In the genomic region with DNA sequence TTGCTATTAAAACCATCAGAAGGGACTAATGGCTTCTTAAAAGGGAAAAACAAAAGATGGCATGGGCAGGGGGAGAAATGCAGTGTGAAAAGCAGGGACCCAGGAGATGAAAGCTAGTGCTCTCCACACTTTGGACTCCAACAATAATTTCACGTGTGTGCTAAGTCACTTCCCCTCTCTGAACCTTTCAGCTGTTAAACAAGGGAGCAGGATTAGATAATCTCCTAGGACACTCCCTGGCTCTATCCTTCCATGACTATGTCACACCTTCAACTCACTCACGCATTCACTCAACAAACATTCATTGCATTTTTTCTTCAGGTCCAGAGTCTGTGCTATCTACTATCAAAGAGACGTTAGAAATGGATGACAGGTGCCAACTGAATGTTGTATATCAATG, we compare ENCODE assay signal across 28 cellular contexts.
"Had no signal": no experiment of that assay in that cellular context is flagged by ENCODE, and none has a peak within 500 bp of the region (broad histone marks: within the 10 kb centered on the region; RNA-seq: fewer than 3 reads in every experiment).

No MANE protein-coding gene starts in this region.

- DNase-seq: colonic mucosa; cortex of kidney; dermis blood vessel endothelial cell; dorsolateral prefrontal cortex; effector CD4-positive, alpha-beta T cell; effector CD8-positive, alpha-beta T cell; effector memory CD4-positive, alpha-beta T cell; effector memory CD8-positive, alpha-beta T cell; endodermal cell; erythroblast; esophagus squamous epithelium; foreskin fibroblast; foreskin keratinocyte; gastrocnemius medialis; glutamatergic neuron; head of caudate nucleus; heart left ventricle; heart right ventricle had no signal

- H3K4me3 ChIP-seq: colonic mucosa, coronary artery, dorsolateral prefrontal cortex, esophagus muscularis mucosa, esophagus squamous epithelium, gastrocnemius medialis, gastroesophageal sphincter, heart left ventricle, heart right ventricle had no signal

- H3K27me3 Mint-ChIP-seq: dendritic cell treated with granulocyte-macrophage colony-stimulating factor and Interleukin-4, amounts not matched to agents 40 ng/mL and 50 ng/mL, for 4 days had no signal

- H3K27ac Mint-ChIP-seq: dendritic cell treated with granulocyte-macrophage colony-stimulating factor and Interleukin-4, amounts not matched to agents 40 ng/mL and 50 ng/mL, for 4 days; effector memory CD8-positive, alpha-beta T cell; endodermal cell had no signal

- H3K27ac ChIP-seq: colonic mucosa, coronary artery, dorsolateral prefrontal cortex, epithelial cell of prostate, esophagus muscularis mucosa, esophagus squamous epithelium, foreskin keratinocyte, gastrocnemius medialis, gastroesophageal sphincter, heart left ventricle, heart right ventricle had no signal

- FAIRE-seq: colon, endometrium, endothelial cell of umbilical vein, frontal cortex had no signal

- H3K36me3 ChIP-seq: colonic mucosa, esophagus muscularis mucosa, esophagus squamous epithelium, gastrocnemius medialis, gastroesophageal sphincter, heart left ventricle, heart right ventricle had no signal

- H3K4me3 Mint-ChIP-seq: dendritic cell treated with granulocyte-macrophage colony-stimulating factor and Interleukin-4, amounts not matched to agents 40 ng/mL and 50 ng/mL, for 4 days; effector memory CD8-positive, alpha-beta T cell; endodermal cell had no signal

- H3K9me3 ChIP-seq: colonic mucosa, esophagus squamous epithelium, gastrocnemius medialis had no signal

- ATAC-seq: effector memory CD8-positive, alpha-beta T cell; esophagus mucosa; foreskin keratinocyte; gastrocnemius medialis; gastroesophageal sphincter; heart left ventricle; heart right ventricle had no signal

- H3K27me3 ChIP-seq: colonic mucosa, dorsolateral prefrontal cortex, esophagus muscularis mucosa, gastrocnemius medialis, gastroesophageal sphincter, heart left ventricle, heart right ventricle had no signal

- H3K4me1 ChIP-seq: colonic mucosa, foreskin keratinocyte, gastrocnemius medialis had no signal

- H3K9me3 Mint-ChIP-seq: dendritic cell treated with granulocyte-macrophage colony-stimulating factor and Interleukin-4, amounts not matched to agents 40 ng/mL and 50 ng/mL, for 4 days; effector memory CD8-positive, alpha-beta T cell; endodermal cell had no signal
